Comparison of ENCODE assay signal across 9 cellular contexts in the genomic region with DNA sequence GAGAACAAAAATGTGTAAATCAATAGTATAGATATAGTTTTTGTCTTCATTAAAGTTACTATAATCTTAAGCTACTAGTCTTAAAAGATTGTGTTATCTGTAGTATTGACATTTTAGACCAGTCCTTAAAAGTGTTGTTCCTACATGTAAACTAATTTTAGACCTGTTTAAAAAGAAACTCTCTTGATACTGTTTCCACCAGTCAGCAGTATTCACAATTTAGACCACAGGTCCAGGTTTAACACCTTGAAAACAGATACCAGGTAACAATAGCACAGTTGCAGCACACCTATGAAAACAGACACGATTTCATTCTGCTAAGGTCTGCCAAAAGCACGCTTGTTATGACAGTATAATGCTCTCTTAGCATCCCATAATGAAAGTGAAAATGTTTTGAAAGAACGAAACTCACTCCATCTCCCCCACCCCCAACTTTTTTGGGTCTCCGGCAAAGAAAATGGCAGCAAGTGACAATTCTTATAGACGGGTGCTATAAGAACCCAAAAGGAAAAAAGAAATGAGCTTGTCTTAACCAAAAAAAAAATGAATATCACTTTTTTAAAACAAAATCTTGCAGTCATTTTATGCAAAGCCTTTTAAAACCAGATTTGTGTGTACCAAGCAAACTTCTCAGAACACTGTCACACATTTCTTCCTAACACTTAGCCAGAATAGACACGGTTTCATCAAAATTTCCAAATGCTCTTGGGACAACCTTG. TPM values are rescaled to one million over a fixed set of nuclear protein-coding genes. Genes with fewer than 3 reads are reported as not detected.
DNase-seq lines count a peak whose midpoint lies in the region; ATAC-seq and TF ChIP-seq lines count a peak whose summit lies in the region.
"Had no signal": no experiment of that assay in that cellular context is flagged by ENCODE, and none has a peak within 500 bp of the region (broad histone marks: within the 10 kb centered on the region; RNA-seq: fewer than 3 reads in every experiment).

No MANE protein-coding gene starts in this region.

- H3K27ac ChIP-seq in ascending aorta, result no peak overlapping the region
- H3K27ac ChIP-seq: epithelial cell of prostate had no signal

- no peaks in the 10 kb centered on the region for H3K36me3 ChIP-seq in ascending aorta

- H3K36me3 Mint-ChIP-seq in progenitor cell of endocrine pancreas (ENCODE audit: insufficient read depth), result no peaks in the 10 kb centered on the region

- H3K4me3 ChIP-seq in ascending aorta, result peak overlapping the region; percentile 86 to 95

- H3K27me3 ChIP-seq in ascending aorta, result no peaks in the 10 kb centered on the region

- peaks cover 66% of the 10 kb centered on the region for H3K27me3 Mint-ChIP-seq in progenitor cell of endocrine pancreas

- H3K4me1 Mint-ChIP-seq in progenitor cell of endocrine pancreas (ENCODE audit: low read depth), result peaks cover 7% of the 10 kb centered on the region

- ATAC-seq in GM18508 (IDR thresholded peaks at IDR 0.05; ENCODE audit: insufficient read depth, unreplicated experiment), result peak; percentile 50
- ATAC-seq in HG03521 (IDR thresholded peaks at IDR 0.05; ENCODE audit: unreplicated experiment), result peak; percentile 46
- no peak for ATAC-seq in GM19452 (IDR thresholded peaks at IDR 0.05; ENCODE audit: unreplicated experiment)
- ATAC-seq in HG03571 (IDR thresholded peaks at IDR 0.05; ENCODE audit: unreplicated experiment), result no peak

- H3K9me3 Mint-ChIP-seq in progenitor cell of endocrine pancreas (ENCODE audit: low read depth), result no peaks in the 10 kb centered on the region

- intact Hi-C loops in ascending aorta (cut with DNase I), result loop anchor here (10.0 kb wide), 1 partner anchor 1361 kb away; no protein-coding TSS in a partner anchor

- H3K4me1 ChIP-seq in ascending aorta, result peaks cover 0 to 6% of the 10 kb centered on the region in 2 donors

- TF ChIP-seq CTCF in ascending aorta (IDR thresholded peaks at IDR 0.05) (no peak), progenitor cell of endocrine pancreas (IDR thresholded peaks at IDR 0.05; ENCODE audit: unreplicated experiment) (no peak)

- DNase-seq in ascending aorta (ENCODE audit: low spot score in 2 of 2) (no peak), progenitor cell of endocrine pancreas (ENCODE audit: low spot score, unreplicated experiment) (no peak), medulla oblongata (ENCODE audit: extremely low spot score) (no peak), NCI-H1092 treated with DMSO at 0.1 percent for 48 hours (lab: John Stamatoyannopoulos, UW) (no peak)

- H3K9me3 ChIP-seq in ascending aorta, result no peaks in the 10 kb centered on the region

- peak overlapping the region; percentile 73 for H3K4me3 Mint-ChIP-seq in progenitor cell of endocrine pancreas (ENCODE audit: low read depth)

- H3K27ac Mint-ChIP-seq in progenitor cell of endocrine pancreas, result no peak overlapping the region

RNA-seq across cellular contexts. Expression of gene EIF4E3, which starts 1.6 kb away (rescaled TPM):
- 4.4 TPM for total RNA-seq in ascending aorta
- 11.9 and 12.1 TPM in 2 replicates for total RNA-seq in progenitor cell of endocrine pancreas

RNA-seq across cellular contexts. Expression of gene GPR27, which starts 30.0 kb away (rescaled TPM):
- total RNA-seq in ascending aorta, result 2.4 TPM
- 6.1 and 6.7 TPM in 2 replicates for total RNA-seq in progenitor cell of endocrine pancreas

Comparison
In these comparisons a context has a peak if more than half of its experiments do, and no peak if none do; other contexts are left out.
1. ATAC-seq: peak in GM18508 (single experiment) and HG03521 (single experiment); none in GM19452 (single experiment) and HG03571 (single experiment).